Comparison of ENCODE assay signal across 12 cellular contexts in the genomic region with DNA sequence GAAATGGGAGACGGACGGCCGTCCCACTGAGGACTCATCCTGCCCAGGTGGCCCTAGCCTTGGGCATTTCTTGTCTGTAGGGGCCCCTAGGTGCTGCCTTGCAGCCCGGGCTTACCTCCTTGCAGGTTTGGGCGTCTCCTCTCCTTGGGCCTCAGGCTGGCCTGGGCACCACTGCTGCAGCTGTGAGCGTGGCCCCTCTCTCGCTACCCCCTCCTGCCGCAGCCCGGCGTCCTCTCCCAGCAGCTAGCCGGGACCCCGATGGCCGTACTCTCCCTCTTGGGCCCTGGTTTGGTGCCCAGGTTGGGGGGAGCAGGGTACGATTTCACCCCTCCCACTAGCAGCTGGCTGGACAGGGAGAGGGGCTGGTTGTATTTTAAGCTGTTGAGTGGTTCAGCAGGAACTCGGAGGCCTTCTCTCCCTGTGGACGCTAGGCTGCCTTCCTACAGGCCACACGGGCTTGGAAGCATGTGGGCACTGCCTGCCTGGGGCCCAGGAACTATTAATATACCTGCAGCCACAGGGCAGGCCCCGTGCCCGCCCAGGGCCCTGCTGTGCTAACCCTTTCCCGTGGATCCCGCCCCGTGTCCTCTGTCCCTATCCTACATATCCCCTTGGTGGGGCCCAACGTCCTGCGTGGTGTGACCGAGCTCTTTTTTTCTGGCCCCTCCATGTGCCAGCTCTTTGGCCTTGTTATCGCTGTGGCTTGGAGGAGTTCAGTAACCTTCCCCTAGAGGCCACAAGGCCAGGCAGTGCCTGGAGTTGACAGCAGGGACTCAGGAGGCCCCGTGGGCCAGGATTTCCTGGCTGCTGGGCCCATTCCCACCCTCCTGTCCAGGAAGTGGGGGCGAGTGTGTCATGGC. TPM values are rescaled to one million over a fixed set of nuclear protein-coding genes. Genes with fewer than 3 reads are reported as not detected.
DNase-seq lines count a peak whose midpoint lies in the region; ATAC-seq and TF ChIP-seq lines count a peak whose summit lies in the region.
"Had no signal": no experiment of that assay in that cellular context is flagged by ENCODE, and none has a peak within 500 bp of the region (broad histone marks: within the 10 kb centered on the region; RNA-seq: fewer than 3 reads in every experiment).

No MANE protein-coding gene starts in this region.

- H3K4me1 Mint-ChIP-seq in CD8-positive, alpha-beta T cell (ENCODE audit: low read depth) = peaks cover 33% of the 10 kb centered on the region
- peaks cover 21% of the 10 kb centered on the region for H3K4me1 Mint-ChIP-seq in activated CD8-positive, alpha-beta memory T cell treated with anti-CD3 and anti-CD28 coated beads, Interleukin-2, amount 10 ng/mL, durations not matched to agents 7 days and 5 days

- no peak for TF ChIP-seq POLR2A in sigmoid colon (IDR thresholded peaks at IDR 0.05)

- POLR2A ChIA-PET in CD8-positive, alpha-beta T cell (lab: Charles Lee) = interaction anchor here (1.3 kb wide), 1 partner anchor 11 kb away, joined by 4 read pairs; the partner anchor contains the start of gene NDUFB7

- H3K4me3 ChIP-seq in CD8-positive, alpha-beta T cell (ENCODE audit: low read depth, low read length) = no peak overlapping the region
- no peak overlapping the region for H3K4me3 ChIP-seq in RWPE2 (ENCODE audit: severe bottlenecking)
- no peak overlapping the region for H3K4me3 ChIP-seq in osteoblast (ENCODE audit: insufficient read depth, low read length)
- H3K4me3 ChIP-seq in sigmoid colon = no peak overlapping the region
- H3K4me3 ChIP-seq: ovary had no signal

- H3K4me3 Mint-ChIP-seq in CD8-positive, alpha-beta T cell = no peak overlapping the region
- no peak overlapping the region for H3K4me3 Mint-ChIP-seq in activated CD8-positive, alpha-beta memory T cell treated with anti-CD3 and anti-CD28 coated beads, Interleukin-2, amount 10 ng/mL, durations not matched to agents 7 days and 5 days
- H3K4me3 Mint-ChIP-seq: activated T-cell treated with anti-CD3 and anti-CD28 coated beads, Interleukin-2, amount 50 U/mL, for 4 hours had no signal

- 77 to 90% methylated on average over 28 of the region's 28 CpGs for WGBS in sigmoid colon, 2 donors

- H3K27me3 Mint-ChIP-seq in CD8-positive, alpha-beta T cell (ENCODE audit: low read depth) = no peaks in the 10 kb centered on the region
- H3K27me3 Mint-ChIP-seq in activated CD8-positive, alpha-beta memory T cell treated with anti-CD3 and anti-CD28 coated beads, Interleukin-2, amount 10 ng/mL, durations not matched to agents 7 days and 5 days = no peaks in the 10 kb centered on the region

- no peaks in the 10 kb centered on the region for H3K9me3 Mint-ChIP-seq in CD8-positive, alpha-beta T cell
- H3K9me3 Mint-ChIP-seq in activated CD8-positive, alpha-beta memory T cell treated with anti-CD3 and anti-CD28 coated beads, Interleukin-2, amount 10 ng/mL, durations not matched to agents 7 days and 5 days (ENCODE audit: low read depth) = no peaks in the 10 kb centered on the region
- H3K9me3 Mint-ChIP-seq: activated T-cell treated with anti-CD3 and anti-CD28 coated beads, Interleukin-2, amount 50 U/mL, for 4 hours had no signal

- peak overlapping the region; percentile 78 for H2AFZ ChIP-seq in osteoblast (ENCODE audit: low read length)

- H3K27ac ChIP-seq in CD8-positive, alpha-beta T cell (ENCODE audit: low read depth, low read length) = no peak overlapping the region
- peak overlapping the region; percentile 82 for H3K27ac ChIP-seq in RWPE2 (ENCODE audit: poor library complexity, severe bottlenecking)
- peak overlapping the region; percentile 31 for H3K27ac ChIP-seq in foreskin keratinocyte
- H3K27ac ChIP-seq in osteoblast (ENCODE audit: low read depth, low read length) = peak overlapping the region; percentile 82
- peak overlapping the region in 2 of 4 donors; percentile 14 to 56 for H3K27ac ChIP-seq in sigmoid colon

- H3K27me3 ChIP-seq in CD8-positive, alpha-beta T cell (ENCODE audit: insufficient read depth, low read length) = no peaks in the 10 kb centered on the region
- H3K27me3 ChIP-seq in RWPE2 (ENCODE audit: insufficient read depth, poor library complexity, severe bottlenecking) (no peaks in the 10 kb centered on the region), foreskin keratinocyte (no peaks in the 10 kb centered on the region), osteoblast (ENCODE audit: insufficient read depth, low read length) (no peaks in the 10 kb centered on the region), sigmoid colon (no peaks in the 10 kb centered on the region)
- H3K27me3 ChIP-seq: ovary had no signal

- intact Hi-C loops in CD8-positive, alpha-beta T cell (cut with DNase I, micrococcal nuclease) = no loop called here
- intact Hi-C loops in sigmoid colon (cut with DNase I) = no loop called here

- no peak for ATAC-seq in CD8-positive, alpha-beta T cell
- no peak for ATAC-seq in RWPE2 (ENCODE audit: low read depth)
- peak; percentile 27 for ATAC-seq in foreskin keratinocyte
- no peak for ATAC-seq in activated CD8-positive, alpha-beta memory T cell treated with anti-CD3 and anti-CD28 coated beads, Interleukin-2, amount 10 ng/mL, durations not matched to agents 7 days and 5 days
- ATAC-seq: activated T-cell treated with anti-CD3 and anti-CD28 coated beads, Interleukin-2, amount 50 U/mL, for 4 hours had no signal

- H3K4me1 ChIP-seq in CD8-positive, alpha-beta T cell (ENCODE audit: insufficient read depth, low read length) = peaks cover 35% of the 10 kb centered on the region
- H3K4me1 ChIP-seq in RWPE2 (ENCODE audit: insufficient read depth, poor library complexity, severe bottlenecking) = peaks cover 37% of the 10 kb centered on the region
- H3K4me1 ChIP-seq in foreskin keratinocyte = peaks cover 26% of the 10 kb centered on the region
- peaks cover 37% of the 10 kb centered on the region for H3K4me1 ChIP-seq in osteoblast (ENCODE audit: insufficient read depth, low read length)
- H3K4me1 ChIP-seq in sigmoid colon = peaks cover 0 to 9% (median 7%) of the 10 kb centered on the region in 4 donors

- H3K4me2 ChIP-seq in osteoblast (ENCODE audit: insufficient read depth, low read length) = no peak overlapping the region

- peaks cover 20% of the 10 kb centered on the region for H3K36me3 Mint-ChIP-seq in CD8-positive, alpha-beta T cell
- peaks cover 4% of the 10 kb centered on the region for H3K36me3 Mint-ChIP-seq in activated CD8-positive, alpha-beta memory T cell treated with anti-CD3 and anti-CD28 coated beads, Interleukin-2, amount 10 ng/mL, durations not matched to agents 7 days and 5 days

- CTCF ChIA-PET in CD8-positive, alpha-beta T cell (lab: Charles Lee) = interaction anchor here (1.0 to 4.8 kb wide), 2 partner anchors 9 kb away, joined by 3 to 14 read pairs; no protein-coding TSS in a partner anchor
- CTCF ChIA-PET in activated CD8-positive, alpha-beta memory T cell treated with anti-CD3 and anti-CD28 coated beads, Interleukin-2, amount 10 ng/mL, durations not matched to agents 7 days and 5 days (lab: Charles Lee) = no interaction called here

- H4K20me1 ChIP-seq in osteoblast (ENCODE audit: insufficient read depth, low read length) = no peaks in the 10 kb centered on the region

- H3K27ac Mint-ChIP-seq in CD8-positive, alpha-beta T cell = peak overlapping the region; percentile 49
- H3K27ac Mint-ChIP-seq in activated CD8-positive, alpha-beta memory T cell treated with anti-CD3 and anti-CD28 coated beads, Interleukin-2, amount 10 ng/mL, durations not matched to agents 7 days and 5 days = no peak overlapping the region

- TF ChIP-seq EP300 in sigmoid colon (IDR thresholded peaks at IDR 0.05) = no peak

- TF ChIP-seq CTCF in CD8-positive, alpha-beta T cell (IDR thresholded peaks at IDR 0.05) = no peak
- TF ChIP-seq CTCF in RWPE2 (IDR thresholded peaks at IDR 0.05; ENCODE audit: poor library complexity, severe bottlenecking) = no peak
- TF ChIP-seq CTCF in foreskin keratinocyte (conservative IDR thresholded peaks at IDR 0.05) = no peak
- TF ChIP-seq CTCF in osteoblast (IDR thresholded peaks at IDR 0.05; ENCODE audit: extremely low read depth, low read depth, low read length) = no peak
- TF ChIP-seq CTCF in sigmoid colon (IDR thresholded peaks at IDR 0.05) = no peak

- H3K9me3 ChIP-seq in CD8-positive, alpha-beta T cell (ENCODE audit: low read length) = no peaks in the 10 kb centered on the region
- no peaks in the 10 kb centered on the region for H3K9me3 ChIP-seq in RWPE2 (ENCODE audit: severe bottlenecking)
- H3K9me3 ChIP-seq in osteoblast (ENCODE audit: low read depth, low read length) = no peaks in the 10 kb centered on the region
- H3K9me3 ChIP-seq in sigmoid colon = no peaks in the 10 kb centered on the region
- H3K9me3 ChIP-seq: ovary had no signal

- peaks cover 10% of the 10 kb centered on the region for H3K36me3 ChIP-seq in CD8-positive, alpha-beta T cell (ENCODE audit: insufficient read depth, low read length)
- H3K36me3 ChIP-seq in RWPE2 (ENCODE audit: low read depth) (peaks cover 22% of the 10 kb centered on the region), osteoblast (ENCODE audit: insufficient read depth, low read length) (peaks cover 2% of the 10 kb centered on the region), sigmoid colon (peaks cover 0 to 11% (median 0%) of the 10 kb centered on the region in 4 donors)
- H3K36me3 ChIP-seq: ovary had no signal

- H3K79me2 ChIP-seq in osteoblast (ENCODE audit: insufficient read depth, low read length) = peaks cover 28% of the 10 kb centered on the region

- no peak for DNase-seq in CD8-positive, alpha-beta T cell
- peak; percentile 64 for DNase-seq in RWPE2 (ENCODE audit: low spot score)
- no peak for DNase-seq in foreskin keratinocyte
- peak; percentile 64 for DNase-seq in osteoblast (ENCODE audit: insufficient read length, low spot score, missing footprints)
- DNase-seq in sigmoid colon = no peak
- no peak for DNase-seq in SIG-M5 (lab: John Stamatoyannopoulos, UW)
- no peak for DNase-seq in cortex of kidney (lab: John Stamatoyannopoulos, UW)
- DNase-seq in activated CD8-positive, alpha-beta memory T cell treated with anti-CD3 and anti-CD28 coated beads, Interleukin-2, amount 10 ng/mL, durations not matched to agents 7 days and 5 days = no peak
- DNase-seq: activated T-cell treated with anti-CD3 and anti-CD28 coated beads, Interleukin-2, amount 50 U/mL, for 4 hours; hippocampal formation; NCI-H524 treated with DMSO at 0.1 percent for 48 hours; ovary had no signal

RNA-seq across cellular contexts. Expression of gene NDUFB7, which starts 11.7 kb away (rescaled TPM):
- total RNA-seq in CD8-positive, alpha-beta T cell = 10 to 100 TPM; 27.8 to 34.3 TPM
- total RNA-seq in foreskin keratinocyte = 253 and 266 TPM in 2 replicates
- 401 and 458 TPM in 2 replicates for polyA plus RNA-seq in foreskin keratinocyte
- total RNA-seq in osteoblast = 219 and 227 TPM in 2 replicates
- total RNA-seq in sigmoid colon = 100 to 1,000 TPM; 475 to 652 (median 564) TPM
- 100 to 1,000 TPM; 601 to 853 (median 808) TPM for polyA plus RNA-seq in sigmoid colon
- 100 to 1,000 TPM; 113 to 129 TPM for total RNA-seq in activated CD8-positive, alpha-beta memory T cell treated with anti-CD3 and anti-CD28 coated beads, Interleukin-2, amount 10 ng/mL, durations not matched to agents 7 days and 5 days

RNA-seq across cellular contexts. Expression of gene CLEC17A, which starts 22.7 kb away (rescaled TPM):
- total RNA-seq in CD8-positive, alpha-beta T cell = under 1 TPM in 1 of 2 experiments, not detected in 1; 0.35 TPM
- total RNA-seq in foreskin keratinocyte (not detected in 2 replicates), osteoblast (under 0.01 TPM in 1 of 2 replicates, not detected in the other), sigmoid colon (not detected)
- polyA plus RNA-seq in foreskin keratinocyte (not detected in 2 replicates), sigmoid colon (10 to 100 TPM in 1 of 3 donors, not detected in 2; 13.7 TPM)
- not detected for total RNA-seq in activated CD8-positive, alpha-beta memory T cell treated with anti-CD3 and anti-CD28 coated beads, Interleukin-2, amount 10 ng/mL, durations not matched to agents 7 days and 5 days

RNA-seq across cellular contexts. Expression of gene TECR, which starts 30.8 kb away (rescaled TPM):
- 100 to 1,000 TPM; 300 to 325 TPM for total RNA-seq in CD8-positive, alpha-beta T cell
- 137 and 146 TPM in 2 replicates for total RNA-seq in foreskin keratinocyte
- polyA plus RNA-seq in foreskin keratinocyte = 287 and 299 TPM in 2 replicates
- total RNA-seq in osteoblast = 40.1 and 41.6 TPM in 2 replicates
- total RNA-seq in sigmoid colon = 10 to 100 TPM; 20.6 to 34.2 (median 30.0) TPM
- polyA plus RNA-seq in sigmoid colon = 100 to 1,000 TPM in 1 of 3 donors, 10 to 100 TPM in 2; 32.4 to 139 (median 37.2) TPM
- 100 to 1,000 TPM; 142 to 176 TPM for total RNA-seq in activated CD8-positive, alpha-beta memory T cell treated with anti-CD3 and anti-CD28 coated beads, Interleukin-2, amount 10 ng/mL, durations not matched to agents 7 days and 5 days

RNA-seq across cellular contexts. Expression of gene DNAJB1, which starts 41.9 kb away (rescaled TPM):
- total RNA-seq in CD8-positive, alpha-beta T cell = 100 to 1,000 TPM; 963 to 995 TPM
- 184 and 196 TPM in 2 replicates for total RNA-seq in foreskin keratinocyte
- polyA plus RNA-seq in foreskin keratinocyte = 158 and 184 TPM in 2 replicates
- total RNA-seq in osteoblast = 65.1 and 70.9 TPM in 2 replicates
- total RNA-seq in sigmoid colon = 10 to 100 TPM; 44.6 to 69.3 (median 51.9) TPM
- polyA plus RNA-seq in sigmoid colon = 100 to 1,000 TPM in 1 of 3 donors, 10 to 100 TPM in 2; 70.9 to 118 (median 77.6) TPM
- total RNA-seq in activated CD8-positive, alpha-beta memory T cell treated with anti-CD3 and anti-CD28 coated beads, Interleukin-2, amount 10 ng/mL, durations not matched to agents 7 days and 5 days = 100 to 1,000 TPM in 1 of 2 experiments, 10 to 100 TPM in 1; 86.0 to 103 TPM

Comparison
In these comparisons a context has a peak if more than half of its experiments do, and no peak if none do; other contexts are left out.
1. DNase-seq: peak in RWPE2 (single experiment) and osteoblast (single experiment); none in CD8-positive, alpha-beta T cell (0 of 7), foreskin keratinocyte (0 of 2), sigmoid colon (single experiment), SIG-M5 (single experiment), cortex of kidney (single experiment) and activated CD8-positive, alpha-beta memory T cell treated with anti-CD3 and anti-CD28 coated beads, Interleukin-2, amount 10 ng/mL, durations not matched to agents 7 days and 5 days (single experiment).